ENCODE assay signal across 14 cellular contexts in genomic region chr21:45891388-45892155, GRCh38.
DNase-seq lines count a peak whose midpoint lies in the region; ATAC-seq, FAIRE-seq and TF ChIP-seq lines count a peak whose summit lies in the region.
"Had no signal": no experiment of that assay in that cellular context is flagged by ENCODE, and none has a peak within 500 bp of the region (broad histone marks: within the 10 kb centered on the region; RNA-seq: fewer than 3 reads in every experiment).

No MANE protein-coding gene starts in this region.

- intact Hi-C loops in left ventricle myocardium inferior (cut with micrococcal nuclease) = no loop called here
- intact Hi-C loops in Right ventricle myocardium superior (cut with DNase I) = no loop called here

- H4K20me1 ChIP-seq in Loucy (ENCODE audit: insufficient read depth, low read length, poor library complexity, severe bottlenecking) = no peaks in the 10 kb centered on the region
- H4K20me1 ChIP-seq in hepatocyte (ENCODE audit: insufficient read depth, poor library complexity, severe bottlenecking) = no peaks in the 10 kb centered on the region

- no peaks in the 10 kb centered on the region for H3K36me3 Mint-ChIP-seq in type B pancreatic cell

- H3K9me2 ChIP-seq in Loucy (replicated peaks; ENCODE audit: low read depth, low read length) = no peaks in the 10 kb centered on the region
- no peaks in the 10 kb centered on the region for H3K9me2 ChIP-seq in hepatocyte (replicated peaks; ENCODE audit: insufficient read depth)

- peak overlapping the region; percentile 14 for H3K4me2 ChIP-seq in Loucy (ENCODE audit: low read depth, low read length, poor library complexity, severe bottlenecking)
- peak overlapping the region; percentile 44 for H3K4me2 ChIP-seq in hepatocyte

- ATAC-seq in Right ventricle myocardium superior (ENCODE audit: poor library complexity) = no peak

- H3K9ac ChIP-seq in Loucy (ENCODE audit: low read depth, low read length, poor library complexity, severe bottlenecking) = no peak overlapping the region

- DNase-seq in left ventricle myocardium inferior (no peak), Right ventricle myocardium superior (no peak), hepatocyte (ENCODE audit: low spot score) (no peak), type B pancreatic cell (ENCODE audit: extremely low spot score, unreplicated experiment) (no peak), GM20000 (ENCODE audit: low spot score) (no peak), NCI-H2029 treated with DMSO at 0.1 percent for 48 hours (lab: John Stamatoyannopoulos, UW) (no peak), small intestine (no peak)
- DNase-seq: activated gamma-delta T cell, DMS153, head of caudate nucleus, NCI-H524 treated with DMSO at 0.1 percent for 48 hours, testis had no signal

- H3K36me3 ChIP-seq in left ventricle myocardium inferior (no peaks in the 10 kb centered on the region), Loucy (ENCODE audit: insufficient read depth, low read length) (no peaks in the 10 kb centered on the region), hepatocyte (replicated peaks; ENCODE audit: insufficient read depth, low read depth) (no peaks in the 10 kb centered on the region), small intestine (ENCODE audit: control insufficient read depth in 2 of 2, insufficient read depth in 2 of 2, low read length in 2 of 2) (no peaks in the 10 kb centered on the region)

- H3K27me3 Mint-ChIP-seq in type B pancreatic cell = peaks cover 32% of the 10 kb centered on the region

- no peaks in the 10 kb centered on the region for H3K9me3 Mint-ChIP-seq in type B pancreatic cell

- no peak overlapping the region for H3K27ac Mint-ChIP-seq in type B pancreatic cell

- peaks cover 6% of the 10 kb centered on the region for H3F3A ChIP-seq in Loucy (ENCODE audit: low read depth)

- WGBS in hepatocyte (ENCODE audit: low lambda C conversion rate, missing lambda C conversion rate) = 75% methylated on average over 26 of the region's 26 CpGs
- 52 to 58% (median 56%) methylated on average over 25 to 26 of the region's 26 CpGs for WGBS in small intestine, 3 donors

- peak overlapping the region; percentile 33 for H3K4me3 ChIP-seq in left ventricle myocardium inferior
- H3K4me3 ChIP-seq in Loucy (ENCODE audit: low read length, poor library complexity, severe bottlenecking) = no peak overlapping the region
- no peak overlapping the region for H3K4me3 ChIP-seq in hepatocyte
- no peak overlapping the region for H3K4me3 ChIP-seq in small intestine (ENCODE audit: low read depth in 1 of 2, low read length in 2 of 2)
- H3K4me3 ChIP-seq: testis had no signal

- H3K27ac ChIP-seq in left ventricle myocardium inferior (replicated peaks) (no peak overlapping the region), hepatocyte (no peak overlapping the region), small intestine (ENCODE audit: low read depth in 1 of 2, low read length in 1 of 2) (no peak overlapping the region)
- H3K27ac ChIP-seq: testis, VCaP had no signal

- H3K4me1 Mint-ChIP-seq in type B pancreatic cell (ENCODE audit: unreplicated experiment) = peaks cover 41% of the 10 kb centered on the region

- H3K27me3 ChIP-seq in left ventricle myocardium inferior (ENCODE audit: low read depth) (peaks cover 7% of the 10 kb centered on the region), Loucy (ENCODE audit: insufficient read depth, low read length, poor library complexity, severe bottlenecking) (no peaks in the 10 kb centered on the region), hepatocyte (no peaks in the 10 kb centered on the region), small intestine (ENCODE audit: control insufficient read depth in 2 of 2, insufficient read depth in 2 of 2, low read length in 2 of 2) (no peaks in the 10 kb centered on the region)
- H3K27me3 ChIP-seq: testis had no signal

- H3K79me2 ChIP-seq in Loucy (ENCODE audit: insufficient read depth, low read length) (no peaks in the 10 kb centered on the region), hepatocyte (no peaks in the 10 kb centered on the region)

- no peak overlapping the region for H2AFZ ChIP-seq in Loucy (ENCODE audit: low read length)
- no peak overlapping the region for H2AFZ ChIP-seq in hepatocyte

- no peak for FAIRE-seq in small intestine (lab: Jason Lieb, UNC)

- TF ChIP-seq CTCF in left ventricle myocardium inferior (IDR thresholded peaks at IDR 0.05; ENCODE audit: borderline replicate concordance) (no peak), Loucy (conservative IDR thresholded peaks at IDR 0.05; ENCODE audit: low read length) (no peak), hepatocyte (IDR thresholded peaks at IDR 0.05; ENCODE audit: poor library complexity) (no peak), type B pancreatic cell (conservative IDR thresholded peaks at IDR 0.05) (no peak), GM20000 (IDR thresholded peaks at IDR 0.05; ENCODE audit: extremely low read depth, missing control alignments) (no peak)

- H3K4me1 ChIP-seq in left ventricle myocardium inferior (peaks cover 41% of the 10 kb centered on the region), Loucy (ENCODE audit: insufficient read depth, low read length, poor library complexity, severe bottlenecking) (peaks cover 85% of the 10 kb centered on the region), hepatocyte (ENCODE audit: insufficient read depth) (peaks cover 7% of the 10 kb centered on the region), small intestine (ENCODE audit: control insufficient read depth in 2 of 2, insufficient read depth in 1 of 2, low read depth in 1 of 2, low read length in 1 of 2) (no peaks in the 10 kb centered on the region)

- peak overlapping the region; percentile 60 for H3K4me3 Mint-ChIP-seq in type B pancreatic cell

- no peaks in the 10 kb centered on the region for H3K9me3 ChIP-seq in left ventricle myocardium inferior (replicated peaks)
- no peaks in the 10 kb centered on the region for H3K9me3 ChIP-seq in Loucy (ENCODE audit: insufficient read depth, low read depth, low read length)
- no peaks in the 10 kb centered on the region for H3K9me3 ChIP-seq in hepatocyte (ENCODE audit: low read depth)
- H3K9me3 ChIP-seq in small intestine (ENCODE audit: control insufficient read depth, low read depth) = no peaks in the 10 kb centered on the region
- H3K9me3 ChIP-seq: testis had no signal
